8 cellular contexts compared by ENCODE assay signal in genomic region chr22:28884754-28885375, GRCh38. TPM values are rescaled to one million over a fixed set of nuclear protein-coding genes. Genes with fewer than 3 reads are reported as not detected.
A peak's percentile ranks its signal among the peaks of the same experiment; 100 is the strongest.
DNase-seq lines count a peak whose midpoint lies in the region; ATAC-seq and TF ChIP-seq lines count a peak whose summit lies in the region.

No MANE protein-coding gene starts in this region.

- intact Hi-C loops in prostate gland (cut with DNase I), result loop anchor here (2.0 to 10.0 kb wide), 3 partner anchors 52 to 150 kb away; no protein-coding TSS in a partner anchor

- H2AFZ ChIP-seq in GM23248 (0 out of 2 replicates have a peak overlapping the region, but pooled peaks have one; percentile 38), fibroblast of lung (ENCODE audit: low read length) (peak overlapping the region; percentile 34)

- H3K9me2 ChIP-seq in GM23248 (ENCODE audit: insufficient read depth), result no peaks in the 10 kb centered on the region

- H3K9me3 ChIP-seq in GM23248 (ENCODE audit: low read depth), result no peaks in the 10 kb centered on the region
- no peaks in the 10 kb centered on the region for H3K9me3 ChIP-seq in RWPE2 (ENCODE audit: severe bottlenecking)
- no peaks in the 10 kb centered on the region for H3K9me3 ChIP-seq in fibroblast of lung (ENCODE audit: control insufficient read depth, insufficient read depth, low read depth, low read length)
- no peaks in the 10 kb centered on the region for H3K9me3 ChIP-seq in prostate gland

- H4K20me1 ChIP-seq in GM23248 (ENCODE audit: insufficient read depth) (peaks cover 4% of the 10 kb centered on the region; the same call in 1 of the 2 replicates), fibroblast of lung (ENCODE audit: control insufficient read depth, extremely low read depth, insufficient read depth, low read length) (no peaks in the 10 kb centered on the region)

- TF ChIP-seq POLR2A in prostate gland (IDR thresholded peaks at IDR 0.05), result no peak

- H3K4me3 ChIP-seq in GM23248, result peak overlapping the region; percentile 68
- peak overlapping the region; percentile 76 for H3K4me3 ChIP-seq in RWPE2 (ENCODE audit: severe bottlenecking)
- H3K4me3 ChIP-seq in fibroblast of lung (replicated peaks in 1 of 4; ENCODE audit: control extremely low read depth in 1 of 4, insufficient read depth in 1 of 4, low read depth in 3 of 4, low read length in 4 of 4), result peak overlapping the region; percentile 56 to 68 (median 61)
- peak overlapping the region; percentile 63 to 70 for H3K4me3 ChIP-seq in prostate gland

- in situ Hi-C loops in GM23248 (cut with MboI), result no loop called here

- H3K4me1 ChIP-seq in GM23248 (ENCODE audit: insufficient read depth) (peaks cover 9% of the 10 kb centered on the region; the same call in 1 of the 2 replicates), RWPE2 (ENCODE audit: insufficient read depth, poor library complexity, severe bottlenecking) (peaks cover 4% of the 10 kb centered on the region), fibroblast of lung (ENCODE audit: control insufficient read depth, extremely low read depth, insufficient read depth, low read length) (peaks cover 2% of the 10 kb centered on the region), prostate gland (replicated peaks) (peaks cover 3% of the 10 kb centered on the region)

- H3K27ac ChIP-seq in GM23248, result no peak overlapping the region
- peak overlapping the region; percentile 42 for H3K27ac ChIP-seq in RWPE2 (ENCODE audit: poor library complexity, severe bottlenecking)
- H3K27ac ChIP-seq in fibroblast of lung (ENCODE audit: insufficient read depth, low read length), result no peak overlapping the region
- H3K27ac ChIP-seq in prostate gland, result peak overlapping the region; percentile 62 to 75

- H3K36me3 ChIP-seq in GM23248 (ENCODE audit: low read depth) (no peaks in the 10 kb centered on the region), RWPE2 (ENCODE audit: low read depth) (no peaks in the 10 kb centered on the region), fibroblast of lung (ENCODE audit: control insufficient read depth, insufficient read depth, low read length) (no peaks in the 10 kb centered on the region), prostate gland (no peaks in the 10 kb centered on the region)

- peaks cover 33% of the 10 kb centered on the region for H3K79me2 ChIP-seq in GM23248 (ENCODE audit: insufficient read depth)
- H3K79me2 ChIP-seq in fibroblast of lung (ENCODE audit: control insufficient read depth, insufficient read depth, low read length), result peaks cover 2% of the 10 kb centered on the region

- DNase-seq in GM23248 (no peak), RWPE2 (ENCODE audit: low spot score) (no peak), fibroblast of lung (ENCODE audit: low read depth in 2 of 2) (no peak), prostate gland (ENCODE audit: low spot score) (no peak), DMS153 treated with DMSO at 0.1 percent for 48 hours (lab: John Stamatoyannopoulos, UW; ENCODE audit: unreplicated experiment) (no peak), SIG-M5 (lab: John Stamatoyannopoulos, UW) (no peak), medulla oblongata (ENCODE audit: extremely low spot score) (no peak)

- H3K4me2 ChIP-seq in GM23248 (ENCODE audit: unreplicated experiment) (peak overlapping the region; percentile 75), fibroblast of lung (ENCODE audit: extremely low read depth, insufficient read depth, low read length) (peak overlapping the region; percentile 94)

- H3K27me3 ChIP-seq in GM23248 (replicated peaks; ENCODE audit: insufficient read depth), result no peaks in the 10 kb centered on the region
- no peaks in the 10 kb centered on the region for H3K27me3 ChIP-seq in RWPE2 (ENCODE audit: insufficient read depth, poor library complexity, severe bottlenecking)
- H3K27me3 ChIP-seq in fibroblast of lung (ENCODE audit: control insufficient read depth, insufficient read depth, low read length), result no peaks in the 10 kb centered on the region
- no peaks in the 10 kb centered on the region for H3K27me3 ChIP-seq in prostate gland (replicated peaks; ENCODE audit: insufficient read depth)

- 77 to 79% methylated on average over 19 of the region's 19 CpGs for WGBS in GM23248 (ENCODE audit: low coverage in 1 of 2, low lambda C conversion rate in 2 of 2, missing lambda C conversion rate in 2 of 2), 2 experiments
- 19% methylated on average over 19 of the region's 19 CpGs for WGBS in prostate gland

- H3K9ac ChIP-seq in GM23248, result peak overlapping the region; percentile 62; the same call in 1 of the 2 replicates
- H3K9ac ChIP-seq in fibroblast of lung (ENCODE audit: insufficient read depth, low read length), result no peak overlapping the region

- H3F3A ChIP-seq in GM23248 (ENCODE audit: insufficient read depth), result peaks cover 5% of the 10 kb centered on the region; the same call in 1 of the 2 replicates

- TF ChIP-seq CTCF in RWPE2 (IDR thresholded peaks at IDR 0.05; ENCODE audit: poor library complexity, severe bottlenecking) (no peak), fibroblast of lung (conservative IDR thresholded peaks at IDR 0.05 in 1 of 2, IDR thresholded peaks at IDR 0.05 in 1 of 2; ENCODE audit: low read depth in 1 of 2, low read length in 2 of 2) (no peak), prostate gland (IDR thresholded peaks at IDR 0.05) (no peak)

- ATAC-seq in RWPE2 (ENCODE audit: low read depth) (peak; percentile 44), HG02884 (IDR thresholded peaks at IDR 0.05; ENCODE audit: unreplicated experiment) (no peak)

RNA-seq across cellular contexts. Expression of gene ZNRF3, which starts 1.5 kb away (rescaled TPM):
- 1.8 and 3.9 TPM in 2 replicates for total RNA-seq in GM23248 (2014; rRNA removed; shearing (Covaris generic))
- 0.56 and 0.60 TPM in 2 replicates for polyA plus RNA-seq in GM23248 (2016; fragmentation: Nextera tagmentation; extraction: Ambion mirVana)
- total RNA-seq in fibroblast of lung, result 2.3 and 2.6 TPM in 2 replicates
- 1.1 and 2.5 TPM in 2 replicates for polyA plus RNA-seq in fibroblast of lung
- polyA plus RNA-seq in fibroblast of lung (2012), result 1.2 and 3.1 TPM in 2 replicates
- 2.6 and 3.8 TPM in 2 replicates for polyA minus RNA-seq in fibroblast of lung (ENCODE audit: low replicate concordance)
- 10 to 100 TPM; 38.5 to 46.1 TPM for total RNA-seq in prostate gland

Comparison
In these comparisons a context has a peak if more than half of its experiments do, and no peak if none do; other contexts are left out.
1. H3K27ac ChIP-seq: peak in RWPE2 (single experiment) and prostate gland (2 of 2); none in GM23248 (single experiment) and fibroblast of lung (single experiment).
2. Peak in every context shown above with its lines, with median percentiles within 50 percentile points of each other: H3K4me3 ChIP-seq.